8 cellular contexts compared by ENCODE assay signal in genomic region chr1:93042134-93042821, GRCh38. TPM values are rescaled to one million over a fixed set of nuclear protein-coding genes. Genes with fewer than 3 reads are reported as not detected.
A peak's percentile ranks its signal among the peaks of the same experiment; 100 is the strongest.
DNase-seq lines count a peak whose midpoint lies in the region; ATAC-seq lines count a peak whose summit lies in the region.

No MANE protein-coding gene starts in this region.

- H3K4me3 Mint-ChIP-seq in CD4-positive, CD25-positive, alpha-beta regulatory T cell = peak overlapping the region; percentile 44 to 93 (median 88)
- H3K4me3 Mint-ChIP-seq in activated T-cell treated with anti-CD3 and anti-CD28 coated beads, Interleukin-2, amount 50 U/mL, for 72 hours = peak overlapping the region; percentile 63 to 90

- peak; percentile 99 to 100 for ATAC-seq in CD4-positive, CD25-positive, alpha-beta regulatory T cell (ENCODE audit: low read depth in 2 of 2)
- ATAC-seq in GM19324 (IDR thresholded peaks at IDR 0.05; ENCODE audit: low FRiP score, unreplicated experiment) (peak; percentile 70), HG03354 (IDR thresholded peaks at IDR 0.05; ENCODE audit: poor library complexity, severe bottlenecking, unreplicated experiment) (peak; percentile 93)
- peak; percentile 95 to 97 for ATAC-seq in activated T-cell treated with anti-CD3 and anti-CD28 coated beads, Interleukin-2, amount 50 U/mL, for 72 hours (replicated peaks in 1 of 2)
- ATAC-seq in stimulated activated naive CD8-positive, alpha-beta T cell treated with anti-CD3 and anti-CD28 coated beads, Interleukin-15, Interleukin-2, amounts not matched to agents 100 U/mL and 50 U/mL, for 24 hours = peak; percentile 97

- H3K27ac Mint-ChIP-seq in CD4-positive, CD25-positive, alpha-beta regulatory T cell = peak overlapping the region; percentile 87 to 96 (median 89)
- H3K27ac Mint-ChIP-seq in activated T-cell treated with anti-CD3 and anti-CD28 coated beads, Interleukin-2, amount 50 U/mL, for 72 hours = peak overlapping the region; percentile 91

- peaks cover 0 to 18% (median 10%) of the 10 kb centered on the region in 4 donors for H3K4me1 Mint-ChIP-seq in CD4-positive, CD25-positive, alpha-beta regulatory T cell
- H3K4me1 Mint-ChIP-seq in activated T-cell treated with anti-CD3 and anti-CD28 coated beads, Interleukin-2, amount 50 U/mL, for 72 hours (ENCODE audit: low read depth) = peaks cover 43% of the 10 kb centered on the region

- peak overlapping the region; percentile 91 for H3K27ac ChIP-seq in CD4-positive, CD25-positive, alpha-beta regulatory T cell (ENCODE audit: insufficient read depth, low read length, poor library complexity, severe bottlenecking)

- no peaks in the 10 kb centered on the region for H3K9me3 Mint-ChIP-seq in CD4-positive, CD25-positive, alpha-beta regulatory T cell
- no peaks in the 10 kb centered on the region for H3K9me3 Mint-ChIP-seq in activated T-cell treated with anti-CD3 and anti-CD28 coated beads, Interleukin-2, amount 50 U/mL, for 72 hours

- H3K27me3 ChIP-seq in CD4-positive, CD25-positive, alpha-beta regulatory T cell (ENCODE audit: control insufficient read depth, insufficient read depth, low read length) = no peaks in the 10 kb centered on the region

- H3K4me3 ChIP-seq in CD4-positive, CD25-positive, alpha-beta regulatory T cell (ENCODE audit: low read depth, low read length) = peak overlapping the region; percentile 93

- peaks cover 17% of the 10 kb centered on the region for H3K4me1 ChIP-seq in CD4-positive, CD25-positive, alpha-beta regulatory T cell (ENCODE audit: control insufficient read depth, insufficient read depth, low read length, poor library complexity, severe bottlenecking)

- DNase-seq in CD4-positive, CD25-positive, alpha-beta regulatory T cell = peak; percentile 35 to 94 (median 83)
- peak; percentile 31 to 56 for DNase-seq in activated T-cell treated with anti-CD3 and anti-CD28 coated beads, Interleukin-2, amount 50 U/mL, for 72 hours
- no peak for DNase-seq in stimulated activated naive CD8-positive, alpha-beta T cell treated with anti-CD3 and anti-CD28 coated beads, Interleukin-15, Interleukin-2, amounts not matched to agents 100 U/mL and 50 U/mL, for 24 hours
- DNase-seq in NCI-H1092 treated with DMSO at 0.1 percent for 48 hours (lab: John Stamatoyannopoulos, UW) (no peak), COR-L47 (lab: John Stamatoyannopoulos, UW) (no peak), NAMALWA (ENCODE audit: low spot score) (no peak)

- peaks cover 4% of the 10 kb centered on the region for H3K27me3 Mint-ChIP-seq in CD4-positive, CD25-positive, alpha-beta regulatory T cell
- H3K27me3 Mint-ChIP-seq in activated T-cell treated with anti-CD3 and anti-CD28 coated beads, Interleukin-2, amount 50 U/mL, for 72 hours (ENCODE audit: low read depth) = no peaks in the 10 kb centered on the region

- no peaks in the 10 kb centered on the region for H3K36me3 Mint-ChIP-seq in CD4-positive, CD25-positive, alpha-beta regulatory T cell
- H3K36me3 Mint-ChIP-seq in activated T-cell treated with anti-CD3 and anti-CD28 coated beads, Interleukin-2, amount 50 U/mL, for 72 hours (ENCODE audit: insufficient read depth in 2 of 2) = no peaks in the 10 kb centered on the region

- H3K9me3 ChIP-seq in CD4-positive, CD25-positive, alpha-beta regulatory T cell (ENCODE audit: control insufficient read depth in 2 of 2, low read length in 2 of 2) = no peaks in the 10 kb centered on the region

- H3K36me3 ChIP-seq in CD4-positive, CD25-positive, alpha-beta regulatory T cell (ENCODE audit: control insufficient read depth, insufficient read depth, low read length) = no peaks in the 10 kb centered on the region

RNA-seq across cellular contexts. Expression of gene MTF2, which starts 36.8 kb away (rescaled TPM):
- 53.0 TPM for total RNA-seq in CD4-positive, CD25-positive, alpha-beta regulatory T cell
- 10 to 100 TPM; 63.5 to 80.5 (median 77.7) TPM for polyA plus RNA-seq in CD4-positive, CD25-positive, alpha-beta regulatory T cell
- 10 to 100 TPM; 45.6 to 51.7 TPM for total RNA-seq in activated T-cell treated with anti-CD3 and anti-CD28 coated beads, Interleukin-2, amount 50 U/mL, for 72 hours

Comparison
In these comparisons a context has a peak if more than half of its experiments do, and no peak if none do; other contexts are left out.
1. DNase-seq: peak in CD4-positive, CD25-positive, alpha-beta regulatory T cell (3 of 3) and activated T-cell treated with anti-CD3 and anti-CD28 coated beads, Interleukin-2, amount 50 U/mL, for 72 hours (2 of 2); none in stimulated activated naive CD8-positive, alpha-beta T cell treated with anti-CD3 and anti-CD28 coated beads, Interleukin-15, Interleukin-2, amounts not matched to agents 100 U/mL and 50 U/mL, for 24 hours (single experiment), NCI-H1092 treated with DMSO at 0.1 percent for 48 hours (single experiment), COR-L47 (single experiment) and NAMALWA (single experiment).
2. Peak in every context shown above with its lines, with median percentiles within 50 percentile points of each other: ATAC-seq.